8 cellular contexts compared by ENCODE assay signal in genomic region chr6:17986656-17987575, GRCh38. TPM values are rescaled to one million over a fixed set of nuclear protein-coding genes. Genes with fewer than 3 reads are reported as not detected.
DNase-seq lines count a peak whose midpoint lies in the region; ATAC-seq, FAIRE-seq and TF ChIP-seq lines count a peak whose summit lies in the region.

No MANE protein-coding gene starts in this region.

- H3K9ac ChIP-seq in neural cell (ENCODE audit: low read length) = peak overlapping the region; percentile 57

- no peaks in the 10 kb centered on the region for H3K9me3 ChIP-seq in neural cell (ENCODE audit: low read length)

- DNase-seq in SKM-1 treated with dmso at 0.1 percent for 144 hours (lab: John Stamatoyannopoulos, UW; ENCODE audit: unreplicated experiment) = peak; percentile 52
- DNase-seq in SKM-1 (lab: John Stamatoyannopoulos, UW; ENCODE audit: unreplicated experiment) = no peak
- peak; percentile 65 for DNase-seq in H54 (ENCODE audit: insufficient read length, low spot score)
- peak; percentile 32 for DNase-seq in LoVo (ENCODE audit: low spot score)
- DNase-seq in activated T-cell treated with anti-CD3 and anti-CD28 coated beads, Interleukin-2, amount 50 U/mL, for 48 hours = peak; percentile 20 to 37
- peak; percentile 41 for DNase-seq in germinal center (ENCODE audit: low spot score)

- no peak for TF ChIP-seq EP300 in neural cell (conservative IDR thresholded peaks at IDR 0.05; ENCODE audit: poor library complexity, severe bottlenecking)

- peaks cover 15% of the 10 kb centered on the region for H3K79me2 ChIP-seq in neural cell (replicated peaks; ENCODE audit: insufficient read depth, low read length)

- H3K4me2 ChIP-seq in neural cell (ENCODE audit: low read length) = no peak overlapping the region

- ATAC-seq in HG03378 (IDR thresholded peaks at IDR 0.05; ENCODE audit: unreplicated experiment) = no peak

- H3K9me2 ChIP-seq in neural cell (ENCODE audit: insufficient read depth, low read length) = no peaks in the 10 kb centered on the region

- peak overlapping the region; percentile 75 for H3K4me3 ChIP-seq in neural cell (ENCODE audit: low read length)

- H3K27me3 ChIP-seq in neural cell (ENCODE audit: insufficient read depth, low read depth, low read length) = no peaks in the 10 kb centered on the region

- no peak overlapping the region for H3K27ac ChIP-seq in neural cell (ENCODE audit: low read length)

- H3F3A ChIP-seq in neural cell (ENCODE audit: insufficient read depth, low read length, poor library complexity, severe bottlenecking) = no peaks in the 10 kb centered on the region

- no peak; the same call in 1 of the 2 replicates for TF ChIP-seq POLR2A in H54 (IDR thresholded peaks at IDR 0.05; ENCODE audit: low read depth, low read length)

- no peaks in the 10 kb centered on the region for H4K20me1 ChIP-seq in neural cell (ENCODE audit: insufficient read depth)

- peak; percentile 34 for TF ChIP-seq RAD21 in neural cell (conservative IDR thresholded peaks at IDR 0.05)

- no peak for FAIRE-seq in H54 (lab: Jason Lieb, UNC)

- H3K36me3 ChIP-seq in neural cell (ENCODE audit: insufficient read depth, low read length) = no peaks in the 10 kb centered on the region

- peak overlapping the region; percentile 19 for H2AFZ ChIP-seq in neural cell (ENCODE audit: low read depth, low read length)

- no peak for TF ChIP-seq CTCF in neural cell (IDR thresholded peaks at IDR 0.05; ENCODE audit: poor library complexity, severe bottlenecking)

TF ChIP-seq in neural cell, 6 proteins besides CTCF, POLR2A, EP300 and RAD21:
- TF ChIP-seq EZH2 (IDR thresholded peaks at IDR 0.05; ENCODE audit: borderline replicate concordance, insufficient read depth, low read length, poor library complexity, severe bottlenecking) (no peak), SMC3 (conservative IDR thresholded peaks at IDR 0.05; ENCODE audit: poor library complexity) (peak; percentile 15)

RNA-seq across cellular contexts. Expression of gene KIF13A, which starts 0.5 kb away (rescaled TPM):
- polyA plus RNA-seq in neural cell = 9.4 and 12.8 TPM in 2 replicates
- 32.1 and 33.5 TPM in 2 replicates for polyA minus RNA-seq in neural cell
